12 cellular contexts compared by ENCODE assay signal in the genomic region with DNA sequence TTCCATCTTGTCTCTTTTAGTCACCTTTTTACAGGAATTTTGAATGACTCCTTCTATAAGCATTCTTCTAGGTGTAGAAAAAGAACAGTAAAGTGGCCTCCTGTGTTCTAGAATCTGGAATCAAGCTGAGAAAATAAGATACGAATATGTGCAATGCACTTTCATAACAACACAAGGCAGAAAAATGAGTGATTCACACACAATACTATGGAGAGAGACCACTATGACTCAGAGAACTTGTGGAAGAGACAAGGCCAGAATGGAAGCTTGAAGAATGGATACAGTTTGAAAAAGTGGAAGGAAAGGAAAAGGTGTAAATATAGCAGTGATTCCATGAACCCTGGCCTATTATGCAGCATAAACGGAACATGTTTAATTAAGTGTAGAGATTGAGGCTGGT. TPM values are rescaled to one million over a fixed set of nuclear protein-coding genes. Genes with fewer than 3 reads are reported as not detected.
DNase-seq lines count a peak whose midpoint lies in the region; ATAC-seq and TF ChIP-seq lines count a peak whose summit lies in the region.
"Had no signal": no experiment of that assay in that cellular context is flagged by ENCODE, and none has a peak within 500 bp of the region (broad histone marks: within the 10 kb centered on the region; RNA-seq: fewer than 3 reads in every experiment).

No MANE protein-coding gene starts in this region.

- H3K9me2 ChIP-seq in OCI-LY1 (ENCODE audit: low read depth, low read length), result no peaks in the 10 kb centered on the region

- no peak overlapping the region; the same call in 1 of the 2 replicates for H3K9ac ChIP-seq in OCI-LY1 (ENCODE audit: low read length)

- whole genome bisulfite sequencing in spleen, 5 donors, result 75 to 94% (median 80%) methylated on average over 2 of the region's 2 CpGs

- peak overlapping the region; percentile 76 for H2AFZ ChIP-seq in OCI-LY1 (ENCODE audit: low read length)

- no peak for DNase-seq in T-helper 2 cell treated with Interferon-gamma antibody and Interleukin-4, amounts not matched to agents 5 μg/mL and 100 μg/mL, for 36 hours (ENCODE audit: low spot score)
- DNase-seq in T-helper 2 cell (no peak), cardiac fibroblast (ENCODE audit: low read depth in 2 of 2) (peak; percentile 51 to 89), omental fat pad (ENCODE audit: low spot score) (no peak), NCI-H1436 (lab: John Stamatoyannopoulos, UW) (no peak), spleen (no peak), GM10266 (ENCODE audit: extremely low spot score) (no peak)
- DNase-seq: left ventricle myocardium inferior, NCI-H1417 treated with DMSO at 0.1 percent for 48 hours, SHP77 had no signal

- peak; percentile 79 for ATAC-seq in omental fat pad (ENCODE audit: low FRiP score)

- TF ChIP-seq CTCF in OCI-LY1 (IDR thresholded peaks at IDR 0.05; ENCODE audit: low read length), result no peak
- TF ChIP-seq CTCF in cardiac fibroblast (IDR thresholded peaks at IDR 0.05; ENCODE audit: low read depth, low read length), result no peak
- TF ChIP-seq CTCF in omental fat pad (IDR thresholded peaks at IDR 0.05), result no peak
- TF ChIP-seq CTCF in spleen (IDR thresholded peaks at IDR 0.05 in 8 of 11, conservative IDR thresholded peaks at IDR 0.05 in 3 of 11), result no peak
- TF ChIP-seq CTCF in GM10266 (IDR thresholded peaks at IDR 0.05; ENCODE audit: control insufficient read depth, insufficient read depth, low read depth, missing control alignments), result no peak

- peaks cover 7% of the 10 kb centered on the region for H3K36me3 Mint-ChIP-seq in T-helper 2 cell treated with Interferon-gamma antibody and Interleukin-4, amounts not matched to agents 5 μg/mL and 100 μg/mL, for 36 hours (ENCODE audit: low read depth)

- no peaks in the 10 kb centered on the region for H3F3A ChIP-seq in OCI-LY1 (ENCODE audit: insufficient read depth, low read length)

- H3K4me1 ChIP-seq in OCI-LY1 (ENCODE audit: insufficient read depth, low read length, severe bottlenecking) (peaks cover 25% of the 10 kb centered on the region), spleen (peaks cover 8 to 18% (median 11%) of the 10 kb centered on the region in 6 donors)
- H3K4me1 ChIP-seq: left ventricle myocardium inferior had no signal

- H3K27me3 Mint-ChIP-seq in T-helper 2 cell treated with Interferon-gamma antibody and Interleukin-4, amounts not matched to agents 5 μg/mL and 100 μg/mL, for 36 hours (ENCODE audit: low read depth), result no peaks in the 10 kb centered on the region

- H3K9me3 ChIP-seq in OCI-LY1 (ENCODE audit: low read length) (no peaks in the 10 kb centered on the region), spleen (no peaks in the 10 kb centered on the region)
- H3K9me3 ChIP-seq: left ventricle myocardium inferior had no signal

- H3K4me2 ChIP-seq in OCI-LY1 (ENCODE audit: low read length), result peak overlapping the region; percentile 50

- peak overlapping the region; percentile 49 for H3K27ac Mint-ChIP-seq in T-helper 2 cell treated with Interferon-gamma antibody and Interleukin-4, amounts not matched to agents 5 μg/mL and 100 μg/mL, for 36 hours

- H4K20me1 ChIP-seq in OCI-LY1 (ENCODE audit: insufficient read depth, low read length), result no peaks in the 10 kb centered on the region

- H3K36me3 ChIP-seq in OCI-LY1 (ENCODE audit: insufficient read depth, low read length) (no peaks in the 10 kb centered on the region), spleen (no peaks in the 10 kb centered on the region)
- H3K36me3 ChIP-seq: left ventricle myocardium inferior had no signal

- peaks cover 36% of the 10 kb centered on the region for H3K4me1 Mint-ChIP-seq in T-helper 2 cell treated with Interferon-gamma antibody and Interleukin-4, amounts not matched to agents 5 μg/mL and 100 μg/mL, for 36 hours (ENCODE audit: low read depth)

- TF ChIP-seq POLR2A in spleen (IDR thresholded peaks at IDR 0.05), result no peak

- H3K27me3 ChIP-seq in OCI-LY1 (ENCODE audit: insufficient read depth, low read length) (no peaks in the 10 kb centered on the region), spleen (replicated peaks in 1 of 7) (no peaks in the 10 kb centered on the region)

- intact Hi-C loops in spleen (cut with DNase I; ENCODE audit: low total_unique reads), result no loop called here

- H3K79me2 ChIP-seq in OCI-LY1 (ENCODE audit: insufficient read depth, low read length), result no peaks in the 10 kb centered on the region

- H3K4me3 ChIP-seq in OCI-LY1 (ENCODE audit: low read depth, low read length, poor library complexity, severe bottlenecking), result no peak overlapping the region
- H3K4me3 ChIP-seq in cardiac fibroblast (replicated peaks in 1 of 2; ENCODE audit: low read depth in 2 of 2, low read length in 2 of 2), result no peak overlapping the region
- H3K4me3 ChIP-seq in spleen, result no peak overlapping the region
- H3K4me3 ChIP-seq: left ventricle myocardium inferior had no signal

- H3K9me3 Mint-ChIP-seq in T-helper 2 cell treated with Interferon-gamma antibody and Interleukin-4, amounts not matched to agents 5 μg/mL and 100 μg/mL, for 36 hours, result peaks cover 12% of the 10 kb centered on the region

- no peak overlapping the region for H3K27ac ChIP-seq in OCI-LY1 (ENCODE audit: low read depth, low read length, poor library complexity, severe bottlenecking)
- H3K27ac ChIP-seq in spleen, result peak overlapping the region in 1 of 8 donors; percentile 32
- H3K27ac ChIP-seq: left ventricle myocardium inferior had no signal

- peak overlapping the region; percentile 58 for H3K4me3 Mint-ChIP-seq in T-helper 2 cell treated with Interferon-gamma antibody and Interleukin-4, amounts not matched to agents 5 μg/mL and 100 μg/mL, for 36 hours

RNA-seq across cellular contexts. Expression of a gene that starts 57.1 kb away (rescaled TPM):
- total RNA-seq in omental fat pad (10 to 100 TPM; 20.0 to 48.4 (median 30.2) TPM), spleen (10 to 100 TPM; 43.7 to 79.2 (median 51.1) TPM)
- 10 to 100 TPM; 24.8 to 31.8 (median 24.8) TPM for polyA plus RNA-seq in spleen
- total RNA-seq: A172 had no signal

Comparison
In these comparisons a context has a peak if more than half of its experiments do, and no peak if none do; other contexts are left out.
1. DNase-seq: peak in cardiac fibroblast (2 of 2); none in T-helper 2 cell treated with Interferon-gamma antibody and Interleukin-4, amounts not matched to agents 5 μg/mL and 100 μg/mL, for 36 hours (single experiment), T-helper 2 cell (0 of 5), omental fat pad (single experiment), NCI-H1436 (single experiment), spleen (single experiment) and GM10266 (single experiment).